1 cellular context compared by ENCODE assay signal in the genomic region with DNA sequence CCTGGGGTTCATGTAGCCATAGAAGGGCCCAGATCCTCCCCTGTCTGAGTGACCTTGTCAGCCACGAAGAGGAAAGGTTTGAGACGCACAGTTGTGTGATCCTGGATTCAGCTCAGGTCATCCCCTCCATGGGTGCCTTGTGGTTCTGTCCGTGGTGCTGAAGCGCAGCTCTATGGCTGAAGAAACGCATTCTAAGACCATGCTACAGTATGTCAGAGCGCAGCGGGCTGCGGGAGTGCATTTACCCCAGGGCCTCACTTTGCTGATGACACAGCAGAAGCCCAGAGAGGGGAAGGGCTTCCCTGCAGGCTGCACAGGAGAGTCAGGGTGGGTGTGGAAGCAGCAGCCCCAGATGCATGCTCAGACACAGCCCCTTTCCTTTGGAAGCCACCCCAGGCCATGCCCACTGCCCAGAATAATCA.
A peak's percentile ranks its signal among the peaks of the same experiment; 100 is the strongest.
TF ChIP-seq lines count a peak whose summit lies in the region.

No MANE protein-coding gene starts in this region.

TF ChIP-seq in K562, 482 proteins besides CTCF, POLR2A, EP300 and RAD21 (continued from another document and continues in another):
- TF ChIP-seq, protein P1, sequence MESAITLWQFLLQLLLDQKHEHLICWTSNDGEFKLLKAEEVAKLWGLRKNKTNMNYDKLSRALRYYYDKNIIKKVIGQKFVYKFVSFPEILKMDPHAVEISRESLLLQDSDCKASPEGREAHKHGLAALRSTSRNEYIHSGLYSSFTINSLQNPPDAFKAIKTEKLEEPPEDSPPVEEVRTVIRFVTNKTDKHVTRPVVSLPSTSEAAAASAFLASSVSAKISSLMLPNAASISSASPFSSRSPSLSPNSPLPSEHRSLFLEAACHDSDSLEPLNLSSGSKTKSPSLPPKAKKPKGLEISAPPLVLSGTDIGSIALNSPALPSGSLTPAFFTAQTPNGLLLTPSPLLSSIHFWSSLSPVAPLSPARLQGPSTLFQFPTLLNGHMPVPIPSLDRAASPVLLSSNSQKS (CRISPR knock-in tag; IDR thresholded peaks at IDR 0.05) = no peak
- peak; percentile 84 for TF ChIP-seq HDAC2 (IDR thresholded peaks at IDR 0.05)
- TF ChIP-seq FOXK1 (CRISPR knock-in tag; IDR thresholded peaks at IDR 0.05; ENCODE audit: borderline replicate concordance) = peak; percentile 75; the same call in 1 of the 2 replicates
- TF ChIP-seq, protein P2, sequence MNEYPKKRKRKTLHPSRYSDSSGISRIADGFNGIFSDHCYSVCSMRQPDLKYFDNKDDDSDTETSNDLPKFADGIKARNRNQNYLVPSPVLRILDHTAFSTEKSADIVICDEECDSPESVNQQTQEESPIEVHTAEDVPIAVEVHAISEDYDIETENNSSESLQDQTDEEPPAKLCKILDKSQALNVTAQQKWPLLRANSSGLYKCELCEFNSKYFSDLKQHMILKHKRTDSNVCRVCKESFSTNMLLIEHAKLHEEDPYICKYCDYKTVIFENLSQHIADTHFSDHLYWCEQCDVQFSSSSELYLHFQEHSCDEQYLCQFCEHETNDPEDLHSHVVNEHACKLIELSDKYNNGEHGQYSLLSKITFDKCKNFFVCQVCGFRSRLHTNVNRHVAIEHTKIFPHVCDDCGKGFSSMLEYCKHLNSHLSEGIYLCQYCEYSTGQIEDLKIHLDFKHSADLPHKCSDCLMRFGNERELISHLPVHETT (CRISPR knock-in tag; conservative IDR thresholded peaks at IDR 0.05 in 1 of 2, IDR thresholded peaks at IDR 0.05 in 1 of 2) = no peak
- TF ChIP-seq TRIM24 (IDR thresholded peaks at IDR 0.05) = no peak
- TF ChIP-seq BMI1 (IDR thresholded peaks at IDR 0.05; ENCODE audit: low read length) = no peak
- TF ChIP-seq MTA1 (IDR thresholded peaks at IDR 0.05; ENCODE audit: borderline replicate concordance) = no peak
- no peak for TF ChIP-seq KLF10 (CRISPR knock-in tag; IDR thresholded peaks at IDR 0.05)
- no peak for TF ChIP-seq ETS1 (conservative IDR thresholded peaks at IDR 0.05; ENCODE audit: control insufficient read depth, low read depth, low read length)
- TF ChIP-seq, protein P3, sequence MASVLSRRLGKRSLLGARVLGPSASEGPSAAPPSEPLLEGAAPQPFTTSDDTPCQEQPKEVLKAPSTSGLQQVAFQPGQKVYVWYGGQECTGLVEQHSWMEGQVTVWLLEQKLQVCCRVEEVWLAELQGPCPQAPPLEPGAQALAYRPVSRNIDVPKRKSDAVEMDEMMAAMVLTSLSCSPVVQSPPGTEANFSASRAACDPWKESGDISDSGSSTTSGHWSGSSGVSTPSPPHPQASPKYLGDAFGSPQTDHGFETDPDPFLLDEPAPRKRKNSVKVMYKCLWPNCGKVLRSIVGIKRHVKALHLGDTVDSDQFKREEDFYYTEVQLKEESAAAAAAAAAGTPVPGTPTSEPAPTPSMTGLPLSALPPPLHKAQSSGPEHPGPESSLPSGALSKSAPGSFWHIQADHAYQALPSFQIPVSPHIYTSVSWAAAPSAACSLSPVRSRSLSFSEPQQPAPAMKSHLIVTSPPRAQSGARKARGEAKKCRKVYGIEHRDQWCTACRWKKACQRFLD (CRISPR knock-in tag; IDR thresholded peaks at IDR 0.05) = 0 out of 2 replicates have a peak, but pooled peaks have one; percentile 57
- TF ChIP-seq, protein P4, sequence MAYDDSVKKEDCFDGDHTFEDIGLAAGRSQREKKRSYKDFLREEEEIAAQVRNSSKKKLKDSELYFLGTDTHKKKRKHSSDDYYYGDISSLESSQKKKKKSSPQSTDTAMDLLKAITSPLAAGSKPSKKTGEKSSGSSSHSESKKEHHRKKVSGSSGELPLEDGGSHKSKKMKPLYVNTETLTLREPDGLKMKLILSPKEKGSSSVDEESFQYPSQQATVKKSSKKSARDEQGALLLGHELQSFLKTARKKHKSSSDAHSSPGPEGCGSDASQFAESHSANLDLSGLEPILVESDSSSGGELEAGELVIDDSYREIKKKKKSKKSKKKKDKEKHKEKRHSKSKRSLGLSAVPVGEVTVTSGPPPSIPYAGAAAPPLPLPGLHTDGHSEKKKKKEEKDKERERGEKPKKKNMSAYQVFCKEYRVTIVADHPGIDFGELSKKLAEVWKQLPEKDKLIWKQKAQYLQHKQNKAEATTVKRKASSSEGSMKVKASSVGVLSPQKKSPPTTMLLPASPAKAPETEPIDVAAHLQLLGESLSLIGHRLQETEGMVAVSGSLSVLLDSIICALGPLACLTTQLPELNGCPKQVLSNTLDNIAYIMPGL (CRISPR knock-in tag; IDR thresholded peaks at IDR 0.05) = no peak
- peak; percentile 87; the same call in 1 of the 2 replicates for TF ChIP-seq ZNF644 (tag; IDR thresholded peaks at IDR 0.05; ENCODE audit: low read depth)
- TF ChIP-seq ZMIZ1 (IDR thresholded peaks at IDR 0.05; ENCODE audit: low read depth in 2 of 2, low read length in 2 of 2) = no peak
- no peak for TF ChIP-seq ILF3 (IDR thresholded peaks at IDR 0.05; ENCODE audit: borderline replicate concordance)
- peak in 1 of 2 experiments; percentile 60; a peak in 2 of 4 replicates for TF ChIP-seq SRF (CRISPR knock-in tag; IDR thresholded peaks at IDR 0.05)
- 0 out of 2 replicates have a peak, but pooled peaks have one; percentile 37 for TF ChIP-seq ZNF589 (CRISPR knock-in tag; IDR thresholded peaks at IDR 0.05; ENCODE audit: low read depth)
- TF ChIP-seq SIN3A (IDR thresholded peaks at IDR 0.05; ENCODE audit: borderline replicate concordance in 2 of 2, control insufficient read depth in 1 of 2, low read depth in 2 of 2, low read length in 2 of 2) = peak in 1 of 2 experiments; percentile 91; a peak in 2 of 4 replicates
- TF ChIP-seq RERE (CRISPR knock-in tag; IDR thresholded peaks at IDR 0.05; ENCODE audit: borderline replicate concordance) = no peak
- TF ChIP-seq SAFB (IDR thresholded peaks at IDR 0.05; ENCODE audit: borderline replicate concordance, low read depth, low read length) = no peak
- TF ChIP-seq, protein P5, sequence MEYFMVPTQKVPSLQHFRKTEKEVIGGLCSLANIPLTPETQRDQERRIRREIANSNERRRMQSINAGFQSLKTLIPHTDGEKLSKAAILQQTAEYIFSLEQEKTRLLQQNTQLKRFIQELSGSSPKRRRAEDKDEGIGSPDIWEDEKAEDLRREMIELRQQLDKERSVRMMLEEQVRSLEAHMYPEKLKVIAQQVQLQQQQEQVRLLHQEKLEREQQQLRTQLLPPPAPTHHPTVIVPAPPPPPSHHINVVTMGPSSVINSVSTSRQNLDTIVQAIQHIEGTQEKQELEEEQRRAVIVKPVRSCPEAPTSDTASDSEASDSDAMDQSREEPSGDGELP (CRISPR knock-in tag; IDR thresholded peaks at IDR 0.05; ENCODE audit: borderline replicate concordance) = 0 out of 2 replicates have a peak, but pooled peaks have one; percentile 45
- TF ChIP-seq ZNF212 (CRISPR knock-in tag; IDR thresholded peaks at IDR 0.05) = no peak
- TF ChIP-seq ZNF324 (CRISPR knock-in tag; IDR thresholded peaks at IDR 0.05) = no peak
- no peak for TF ChIP-seq GATAD2B (IDR thresholded peaks at IDR 0.05; ENCODE audit: borderline replicate concordance)
- TF ChIP-seq, protein P6, sequence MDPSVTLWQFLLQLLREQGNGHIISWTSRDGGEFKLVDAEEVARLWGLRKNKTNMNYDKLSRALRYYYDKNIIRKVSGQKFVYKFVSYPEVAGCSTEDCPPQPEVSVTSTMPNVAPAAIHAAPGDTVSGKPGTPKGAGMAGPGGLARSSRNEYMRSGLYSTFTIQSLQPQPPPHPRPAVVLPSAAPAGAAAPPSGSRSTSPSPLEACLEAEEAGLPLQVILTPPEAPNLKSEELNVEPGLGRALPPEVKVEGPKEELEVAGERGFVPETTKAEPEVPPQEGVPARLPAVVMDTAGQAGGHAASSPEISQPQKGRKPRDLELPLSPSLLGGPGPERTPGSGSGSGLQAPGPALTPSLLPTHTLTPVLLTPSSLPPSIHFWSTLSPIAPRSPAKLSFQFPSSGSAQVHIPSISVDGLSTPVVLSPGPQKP (CRISPR knock-in tag; IDR thresholded peaks at IDR 0.05) = no peak
- no peak for TF ChIP-seq XRCC5 (IDR thresholded peaks at IDR 0.05; ENCODE audit: low read depth, low read length)
- TF ChIP-seq ZNF655 (CRISPR knock-in tag; IDR thresholded peaks at IDR 0.05) = no peak
- TF ChIP-seq TCF3 (CRISPR knock-in tag; IDR thresholded peaks at IDR 0.05) = 0 out of 2 replicates have a peak, but pooled peaks have one; percentile 17
- TF ChIP-seq ZNF707 (CRISPR knock-in tag; conservative IDR thresholded peaks at IDR 0.05) = no peak
- TF ChIP-seq MAFK (IDR thresholded peaks at IDR 0.05; ENCODE audit: low read length) = no peak
- no peak for TF ChIP-seq ZBTB12 (CRISPR knock-in tag; IDR thresholded peaks at IDR 0.05)
- no peak for TF ChIP-seq POLR2AphosphoS5 (IDR thresholded peaks at IDR 0.05; ENCODE audit: control insufficient read depth, insufficient read depth, low read depth, low read length)
- no peak for TF ChIP-seq U2AF2 (optimal IDR thresholded peaks at IDR 0.05; ENCODE audit: low read depth, low read length)
- TF ChIP-seq CXXC5 (CRISPR knock-in tag; IDR thresholded peaks at IDR 0.05) = 0 out of 2 replicates have a peak, but pooled peaks have one; percentile 34
- TF ChIP-seq EHMT2 (IDR thresholded peaks at IDR 0.05) = peak; percentile 100
